15 cellular contexts compared by ENCODE assay signal in genomic region chr1:218750216-218750970, GRCh38.
"Had no signal": no experiment of that assay in that cellular context is flagged by ENCODE, and none has a peak within 500 bp of the region (broad histone marks: within the 10 kb centered on the region; RNA-seq: fewer than 3 reads in every experiment).

No MANE protein-coding gene starts in this region.

- H3K4me3 Mint-ChIP-seq: mesothelial cell of epicardium had no signal

- H3K27ac Mint-ChIP-seq: mesothelial cell of epicardium had no signal

- H3K4me1 Mint-ChIP-seq: mesothelial cell of epicardium had no signal

- ATAC-seq: gastroesophageal sphincter, heart right ventricle, left cardiac atrium, left lung, left ventricle myocardium superior, lower lobe of right lung, mucosa of descending colon had no signal

- DNase-seq: dermis blood vessel endothelial cell; dorsolateral prefrontal cortex; effector CD4-positive, alpha-beta T cell; effector memory CD4-positive, alpha-beta T cell; head of caudate nucleus; heart right ventricle; hippocampal formation; left cardiac atrium; left lung; left ventricle myocardium superior; lower lobe of right lung; mesenchymal stem cell; mucosa of descending colon had no signal
